ENCODE assay signal across 1 cellular context in genomic region chr22:42581194-42581761, GRCh38.
TF ChIP-seq lines count a peak whose summit lies in the region.

No MANE protein-coding gene starts in this region.

TF ChIP-seq in K562, 482 proteins besides CTCF, POLR2A, EP300 and RAD21:
- 0 out of 4 replicates have a peak, but pooled peaks of 1 of the 2 experiments have one; percentile 28 for TF ChIP-seq MNT (conservative IDR thresholded peaks at IDR 0.05)
